In genomic region chr7:135793841-135794240, GRCh38 we compare ENCODE assay signal across 31 cellular contexts. TPM values are rescaled to one million over a fixed set of nuclear protein-coding genes. Genes with fewer than 3 reads are reported as not detected.
"Had no signal": no experiment of that assay in that cellular context is flagged by ENCODE, and none has a peak within 500 bp of the region (broad histone marks: within the 10 kb centered on the region; RNA-seq: fewer than 3 reads in every experiment).

No MANE protein-coding gene starts in this region.

- H3K4me3 ChIP-seq: neural progenitor cell, ovary, psoas muscle, right lobe of liver, sigmoid colon, suprapubic skin, testis, tibial nerve, upper lobe of left lung, vagina had no signal

- H3K79me2 ChIP-seq: parathyroid adenoma had no signal

- H3K4me2 ChIP-seq: neural progenitor cell had no signal

- H3K4me3 Mint-ChIP-seq: naive thymus-derived CD4-positive, alpha-beta T cell; natural killer cell; nephron; neural progenitor cell; stimulated activated memory B cell treated with anti-CD40 and anti-IgM and Interleukin-4, amounts not matched to agents 10 μg/mL and 1 μg/mL and 100 μg/mL, for 72 hours; stimulated activated naive CD8-positive, alpha-beta T cell treated with anti-CD3 and anti-CD28 coated beads, Interleukin-15, amount 100 ng/mL, for 72 hours had no signal

- H3K9me3 Mint-ChIP-seq: naive thymus-derived CD4-positive, alpha-beta T cell; natural killer cell; neural progenitor cell; stimulated activated memory B cell treated with anti-CD40 and anti-IgM and Interleukin-4, amounts not matched to agents 10 μg/mL and 1 μg/mL and 100 μg/mL, for 72 hours; stimulated activated naive CD8-positive, alpha-beta T cell treated with anti-CD3 and anti-CD28 coated beads, Interleukin-15, amount 100 ng/mL, for 72 hours had no signal

- H3K27me3 ChIP-seq: neural progenitor cell, ovary, right lobe of liver, sigmoid colon, testis, tibial nerve, upper lobe of left lung, vagina had no signal

- H3K36me3 Mint-ChIP-seq: natural killer cell; neural progenitor cell; stimulated activated memory B cell treated with anti-CD40 and anti-IgM and Interleukin-4, amounts not matched to agents 10 μg/mL and 1 μg/mL and 100 μg/mL, for 72 hours had no signal

- H3K9me3 ChIP-seq: ovary, psoas muscle, right lobe of liver, sigmoid colon, suprapubic skin, testis, tibial nerve, upper lobe of left lung, vagina had no signal

- H3K9ac ChIP-seq: neural progenitor cell, parathyroid adenoma had no signal

- H3K27ac Mint-ChIP-seq: naive thymus-derived CD4-positive, alpha-beta T cell; natural killer cell; nephron; neural progenitor cell; progenitor cell of endocrine pancreas; stimulated activated memory B cell treated with anti-CD40 and anti-IgM and Interleukin-4, amounts not matched to agents 10 μg/mL and 1 μg/mL and 100 μg/mL, for 72 hours had no signal

- H3K27ac ChIP-seq: neural progenitor cell, ovary, parathyroid adenoma, psoas muscle, right lobe of liver, sigmoid colon, suprapubic skin, testis, tibial nerve, upper lobe of left lung, vagina had no signal

- ATAC-seq: naive thymus-derived CD4-positive, alpha-beta T cell; natural killer cell; psoas muscle; right cardiac atrium; right lobe of liver; stimulated activated memory B cell treated with anti-CD40 and anti-IgM and Interleukin-4, amounts not matched to agents 10 μg/mL and 1 μg/mL and 100 μg/mL, for 72 hours; stimulated activated naive CD8-positive, alpha-beta T cell treated with anti-CD3 and anti-CD28 coated beads, Interleukin-15, amount 100 ng/mL, for 72 hours; stimulated activated naive CD8-positive, alpha-beta T cell treated with anti-CD3 and anti-CD28 coated beads, Interleukin-15, Interleukin-2, amounts not matched to agents 100 U/mL and 50 U/mL, for 24 hours had no signal

- H3K36me3 ChIP-seq: neural progenitor cell, ovary, right lobe of liver, sigmoid colon, suprapubic skin, tibial nerve, upper lobe of left lung, vagina had no signal

- H3K4me1 ChIP-seq: neural progenitor cell, parathyroid adenoma, psoas muscle, right lobe of liver had no signal

- FAIRE-seq: small intestine, urothelium cell line had no signal

- H3K4me1 Mint-ChIP-seq: naive thymus-derived CD4-positive, alpha-beta T cell; natural killer cell; neural progenitor cell; stimulated activated memory B cell treated with anti-CD40 and anti-IgM and Interleukin-4, amounts not matched to agents 10 μg/mL and 1 μg/mL and 100 μg/mL, for 72 hours; stimulated activated naive CD8-positive, alpha-beta T cell treated with anti-CD3 and anti-CD28 coated beads, Interleukin-15, amount 100 ng/mL, for 72 hours had no signal

- DNase-seq: naive thymus-derived CD4-positive, alpha-beta T cell; natural killer cell; occipital lobe; ovary; psoas muscle; right cardiac atrium; right lobe of liver; sigmoid colon; small intestine; stimulated activated CD4-positive, alpha-beta T cell treated with anti-CD3 and anti-CD28 coated beads, Interleukin-15, amount 100 ng/mL, for 24 hours; stimulated activated CD4-positive, alpha-beta T cell treated with anti-CD3 and anti-CD28 coated beads, Interleukin-2, amount 100 ng/mL, for 24 hours; stimulated activated CD4-positive, alpha-beta T cell treated with anti-CD3 and anti-CD28 coated beads, Interleukin-2, amount 100 ng/mL, for 48 hours; stimulated activated CD4-positive, alpha-beta T cell treated with anti-CD3 and anti-CD28 coated beads, Interleukin-4, amount 100 ng/mL, for 4 hours; stimulated activated CD8-positive, alpha-beta memory T cell treated with anti-CD3 and anti-CD28 coated beads, Interleukin-4, amount 100 ng/mL, for 48 hours; stimulated activated naive CD4-positive, alpha-beta T cell; stimulated activated naive CD8-positive, alpha-beta T cell treated with anti-CD3 and anti-CD28 coated beads, Interleukin-15, amount 100 ng/mL, for 72 hours; stimulated activated naive CD8-positive, alpha-beta T cell treated with anti-CD3 and anti-CD28 coated beads, Interleukin-15, Interleukin-2, amounts not matched to agents 100 U/mL and 50 U/mL, for 24 hours; substantia nigra; testis; upper lobe of left lung had no signal

- H2AFZ ChIP-seq: neural progenitor cell, parathyroid adenoma had no signal

RNA-seq across cellular contexts. Expression of gene FAM180A, which starts 45.2 kb away (rescaled TPM):
- total RNA-seq: naive thymus-derived CD4-positive, alpha-beta T cell; natural killer cell; occipital lobe; progenitor cell of endocrine pancreas; renal cortical epithelial cell had no signal
- polyA plus RNA-seq: naive thymus-derived CD4-positive, alpha-beta T cell; neural cell had no signal
